In genomic region chr9:16247188-16247875, GRCh38 we compare ENCODE assay signal across 12 cellular contexts.
DNase-seq lines count a peak whose midpoint lies in the region; ATAC-seq and TF ChIP-seq lines count a peak whose summit lies in the region.
"Had no signal": no experiment of that assay in that cellular context is flagged by ENCODE, and none has a peak within 500 bp of the region (broad histone marks: within the 10 kb centered on the region; RNA-seq: fewer than 3 reads in every experiment).

No MANE protein-coding gene starts in this region.

- peaks cover 37% of the 10 kb centered on the region for H3K4me1 ChIP-seq in PC-3 (ENCODE audit: insufficient read depth, low read length)
- peaks cover 15% of the 10 kb centered on the region for H3K4me1 ChIP-seq in fibroblast of lung (ENCODE audit: control insufficient read depth, extremely low read depth, insufficient read depth, low read length)

- ATAC-seq in PC-3: peak; percentile 92
- ATAC-seq: activated CD4-positive, alpha-beta T cell treated with anti-CD3 and anti-CD28 coated beads for 36 hours had no signal

- 0 out of 2 replicates have a peak overlapping the region, but pooled peaks have one; percentile 4 for H2AFZ ChIP-seq in PC-3 (ENCODE audit: low read length)
- no peak overlapping the region for H2AFZ ChIP-seq in fibroblast of lung (ENCODE audit: low read length)

- BruUV-seq in PC-3 (replicated peaks; lab: Mats Ljungman, UMichigan): no TSS peak

- intact Hi-C loops in PC-3 (cut with micrococcal nuclease): no loop called here

- POLR2A ChIA-PET in PC-3 (lab: Charles Lee; ENCODE audit: unreplicated experiment): no interaction called here

- no peak overlapping the region for H3K4me3 ChIP-seq in PC-3 (ENCODE audit: low read length)
- no peak overlapping the region for H3K4me3 ChIP-seq in fibroblast of lung (replicated peaks in 1 of 4; ENCODE audit: control extremely low read depth in 1 of 4, insufficient read depth in 1 of 4, low read depth in 3 of 4, low read length in 4 of 4)
- H3K4me3 ChIP-seq in retinal pigment epithelial cell (ENCODE audit: low read length): no peak overlapping the region
- H3K4me3 ChIP-seq in H7 (ENCODE audit: insufficient read depth, low read depth, low read length): no peak overlapping the region
- H3K4me3 ChIP-seq: ascending aorta had no signal

- H3K79me2 ChIP-seq in PC-3 (ENCODE audit: low read length) (no peaks in the 10 kb centered on the region), fibroblast of lung (ENCODE audit: control insufficient read depth, insufficient read depth, low read length) (no peaks in the 10 kb centered on the region)

- H3K9me3 ChIP-seq in PC-3 (ENCODE audit: low read length) (no peaks in the 10 kb centered on the region), fibroblast of lung (ENCODE audit: control insufficient read depth, insufficient read depth, low read depth, low read length) (no peaks in the 10 kb centered on the region)
- H3K9me3 ChIP-seq: ascending aorta had no signal

- no peaks in the 10 kb centered on the region for H3K27me3 ChIP-seq in PC-3 (ENCODE audit: low read length)
- no peaks in the 10 kb centered on the region for H3K27me3 ChIP-seq in fibroblast of lung (ENCODE audit: control insufficient read depth, insufficient read depth, low read length)
- H3K27me3 ChIP-seq in H7 (ENCODE audit: control insufficient read depth, insufficient read depth, low read length): no peaks in the 10 kb centered on the region
- H3K27me3 ChIP-seq: ascending aorta had no signal

- CTCF ChIA-PET in PC-3 (lab: Charles Lee): no interaction called here

- no peak for TF ChIP-seq CTCF in PC-3 (conservative IDR thresholded peaks at IDR 0.05; ENCODE audit: low read depth, low read length)
- no peak for TF ChIP-seq CTCF in fibroblast of lung (conservative IDR thresholded peaks at IDR 0.05 in 1 of 2, IDR thresholded peaks at IDR 0.05 in 1 of 2; ENCODE audit: low read depth in 1 of 2, low read length in 2 of 2)
- TF ChIP-seq CTCF in retinal pigment epithelial cell (conservative IDR thresholded peaks at IDR 0.05; ENCODE audit: low read depth, low read length): no peak

- H3K9ac ChIP-seq in PC-3 (ENCODE audit: low read length) (no peak overlapping the region), fibroblast of lung (ENCODE audit: insufficient read depth, low read length) (no peak overlapping the region)

- H3K4me2 ChIP-seq in PC-3 (ENCODE audit: low read length) (peak overlapping the region; percentile 53), fibroblast of lung (ENCODE audit: extremely low read depth, insufficient read depth, low read length) (peak overlapping the region; percentile 37)

- no peaks in the 10 kb centered on the region for H3K9me2 ChIP-seq in PC-3 (replicated peaks; ENCODE audit: low read length)

- no peaks in the 10 kb centered on the region for H3F3A ChIP-seq in PC-3 (ENCODE audit: low read length, unreplicated experiment)

- DNase-seq in ELR (ENCODE audit: low read depth) (peak; percentile 87), PC-3 (peak; percentile 90), fibroblast of lung (ENCODE audit: low read depth in 2 of 2) (peak; percentile 57 to 83), retinal pigment epithelial cell (ENCODE audit: low read depth) (peak; percentile 92), COLO668 (lab: John Stamatoyannopoulos, UW; ENCODE audit: unreplicated experiment) (no peak), H7 (no peak), dedifferentiated amniotic fluid mesenchymal stem cell (ENCODE audit: extremely low spot score) (no peak)
- no peak for DNase-seq in stimulated activated CD4-positive, alpha-beta T cell treated with anti-CD3 and anti-CD28 coated beads, Interleukin-15, amount 100 ng/mL, for 24 hours
- DNase-seq: activated CD4-positive, alpha-beta T cell treated with anti-CD3 and anti-CD28 coated beads for 36 hours; CD4-positive, CD25-positive, alpha-beta regulatory T cell; endodermal cell had no signal

- H3K36me3 ChIP-seq in PC-3 (ENCODE audit: low read depth, low read length) (no peaks in the 10 kb centered on the region), fibroblast of lung (ENCODE audit: control insufficient read depth, insufficient read depth, low read length) (no peaks in the 10 kb centered on the region), H7 (replicated peaks; ENCODE audit: control insufficient read depth, insufficient read depth, low read length) (no peaks in the 10 kb centered on the region)
- H3K36me3 ChIP-seq: ascending aorta had no signal

- peak overlapping the region; percentile 76 for H3K27ac ChIP-seq in PC-3 (ENCODE audit: low read length)
- no peak overlapping the region for H3K27ac ChIP-seq in fibroblast of lung (ENCODE audit: insufficient read depth, low read length)
- H3K27ac ChIP-seq: ascending aorta had no signal

- H4K20me1 ChIP-seq in PC-3 (ENCODE audit: low read length): no peaks in the 10 kb centered on the region
- H4K20me1 ChIP-seq in fibroblast of lung (ENCODE audit: control insufficient read depth, extremely low read depth, insufficient read depth, low read length): no peaks in the 10 kb centered on the region

Comparison
In these comparisons a context has a peak if more than half of its experiments do, and no peak if none do; other contexts are left out.
1. DNase-seq: peak in ELR (single experiment), PC-3 (single experiment), fibroblast of lung (2 of 2) and retinal pigment epithelial cell (single experiment); none in COLO668 (single experiment), stimulated activated CD4-positive, alpha-beta T cell treated with anti-CD3 and anti-CD28 coated beads, Interleukin-15, amount 100 ng/mL, for 24 hours (single experiment), H7 (single experiment) and dedifferentiated amniotic fluid mesenchymal stem cell (single experiment).